8 cellular contexts compared by ENCODE assay signal in genomic region chr6:33633462-33634158, GRCh38. TPM values are rescaled to one million over a fixed set of nuclear protein-coding genes. Genes with fewer than 3 reads are reported as not detected.
DNase-seq lines count a peak whose midpoint lies in the region; ATAC-seq and TF ChIP-seq lines count a peak whose summit lies in the region.

No MANE protein-coding gene starts in this region.

- peak overlapping the region; percentile 64 for H3K9ac ChIP-seq in ES-I3 (ENCODE audit: low read depth, low read length)

- no peaks in the 10 kb centered on the region for H3K27me3 Mint-ChIP-seq in activated CD8-positive, alpha-beta memory T cell treated with anti-CD3 and anti-CD28 coated beads, Interleukin-2, amount 10 ng/mL, durations not matched to agents 7 days and 5 days
- no peaks in the 10 kb centered on the region for H3K27me3 Mint-ChIP-seq in stimulated activated naive B cell treated with anti-CD40 and anti-IgM and Interleukin-4, amounts not matched to agents 10 μg/mL and 1 μg/mL and 100 μg/mL, for 72 hours

- peaks cover 5% of the 10 kb centered on the region for H3K36me3 Mint-ChIP-seq in activated CD8-positive, alpha-beta memory T cell treated with anti-CD3 and anti-CD28 coated beads, Interleukin-2, amount 10 ng/mL, durations not matched to agents 7 days and 5 days
- H3K36me3 Mint-ChIP-seq in stimulated activated naive B cell treated with anti-CD40 and anti-IgM and Interleukin-4, amounts not matched to agents 10 μg/mL and 1 μg/mL and 100 μg/mL, for 72 hours = peaks cover 15 to 38% of the 10 kb centered on the region in 2 donors

- ATAC-seq in HG02588 (IDR thresholded peaks at IDR 0.05; ENCODE audit: unreplicated experiment) = peak; percentile 59
- ATAC-seq in activated CD8-positive, alpha-beta memory T cell treated with anti-CD3 and anti-CD28 coated beads, Interleukin-2, amount 10 ng/mL, durations not matched to agents 7 days and 5 days = peak; percentile 87
- ATAC-seq in mucosa of descending colon = peak; percentile 85
- peak; percentile 88 to 91 for ATAC-seq in stimulated activated naive B cell treated with anti-CD40 and anti-IgM and Interleukin-4, amounts not matched to agents 10 μg/mL and 1 μg/mL and 100 μg/mL, for 72 hours (replicated peaks)

- CTCF ChIA-PET in activated CD8-positive, alpha-beta memory T cell treated with anti-CD3 and anti-CD28 coated beads, Interleukin-2, amount 10 ng/mL, durations not matched to agents 7 days and 5 days (lab: Charles Lee) = interaction anchor here (1.3 to 3.1 kb wide), 6 partner anchors 12 to 67 kb away, joined by 3 to 16 read pairs (median 6); partner anchors contain the start of gene ITPR3

- H3K4me1 ChIP-seq in ES-I3 (ENCODE audit: insufficient read depth, low read length) = peaks cover 17% of the 10 kb centered on the region
- peaks cover 28% of the 10 kb centered on the region for H3K4me1 ChIP-seq in mucosa of descending colon (ENCODE audit: low read depth)

- H3K27ac Mint-ChIP-seq in activated CD8-positive, alpha-beta memory T cell treated with anti-CD3 and anti-CD28 coated beads, Interleukin-2, amount 10 ng/mL, durations not matched to agents 7 days and 5 days = peak overlapping the region; percentile 11
- H3K27ac Mint-ChIP-seq in stimulated activated naive B cell treated with anti-CD40 and anti-IgM and Interleukin-4, amounts not matched to agents 10 μg/mL and 1 μg/mL and 100 μg/mL, for 72 hours = peak overlapping the region; percentile 95

- H3K36me3 ChIP-seq in ES-I3 (ENCODE audit: insufficient read depth, low read length) = no peaks in the 10 kb centered on the region
- no peaks in the 10 kb centered on the region for H3K36me3 ChIP-seq in mucosa of descending colon (ENCODE audit: low read depth)

- H3K9me3 Mint-ChIP-seq in activated CD8-positive, alpha-beta memory T cell treated with anti-CD3 and anti-CD28 coated beads, Interleukin-2, amount 10 ng/mL, durations not matched to agents 7 days and 5 days (ENCODE audit: low read depth) = no peaks in the 10 kb centered on the region
- peaks cover 0 to 5% of the 10 kb centered on the region in 2 donors for H3K9me3 Mint-ChIP-seq in stimulated activated naive B cell treated with anti-CD40 and anti-IgM and Interleukin-4, amounts not matched to agents 10 μg/mL and 1 μg/mL and 100 μg/mL, for 72 hours

- peak; percentile 76 for DNase-seq in NCI-H2227 (lab: John Stamatoyannopoulos, UW; ENCODE audit: unreplicated experiment)
- DNase-seq in activated CD8-positive, alpha-beta memory T cell treated with anti-CD3 and anti-CD28 coated beads, Interleukin-2, amount 10 ng/mL, durations not matched to agents 7 days and 5 days = peak; percentile 61
- DNase-seq in epidermal melanocyte (ENCODE audit: insufficient read length, low spot score) = peak; percentile 68
- peak; percentile 75 to 90 (median 86) for DNase-seq in mucosa of descending colon
- peak; percentile 30 for DNase-seq in stimulated activated naive B cell treated with anti-CD40 and anti-IgM and Interleukin-4, amounts not matched to agents 10 μg/mL and 1 μg/mL and 100 μg/mL, for 72 hours
- no peak for DNase-seq in A172 (ENCODE audit: low spot score)

- H3K4me1 Mint-ChIP-seq in activated CD8-positive, alpha-beta memory T cell treated with anti-CD3 and anti-CD28 coated beads, Interleukin-2, amount 10 ng/mL, durations not matched to agents 7 days and 5 days = peaks cover 55% of the 10 kb centered on the region
- peaks cover 44 to 65% of the 10 kb centered on the region in 2 donors for H3K4me1 Mint-ChIP-seq in stimulated activated naive B cell treated with anti-CD40 and anti-IgM and Interleukin-4, amounts not matched to agents 10 μg/mL and 1 μg/mL and 100 μg/mL, for 72 hours

- peak overlapping the region; percentile 71 for H3K4me3 Mint-ChIP-seq in activated CD8-positive, alpha-beta memory T cell treated with anti-CD3 and anti-CD28 coated beads, Interleukin-2, amount 10 ng/mL, durations not matched to agents 7 days and 5 days
- H3K4me3 Mint-ChIP-seq in stimulated activated naive B cell treated with anti-CD40 and anti-IgM and Interleukin-4, amounts not matched to agents 10 μg/mL and 1 μg/mL and 100 μg/mL, for 72 hours = peak overlapping the region; percentile 90 to 92

- TF ChIP-seq CTCF in mucosa of descending colon (IDR thresholded peaks at IDR 0.05) = no peak

- intact Hi-C loops in mucosa of descending colon (cut with DNase I, micrococcal nuclease) = no loop called here

- H3K9me3 ChIP-seq in ES-I3 (ENCODE audit: control insufficient read depth, insufficient read depth, low read length) (no peaks in the 10 kb centered on the region), mucosa of descending colon (no peaks in the 10 kb centered on the region)

- H3K4me3 ChIP-seq in mucosa of descending colon = no peak overlapping the region

RNA-seq across cellular contexts. Expression of gene ITPR3, which starts 12.5 kb away (rescaled TPM):
- total RNA-seq in activated CD8-positive, alpha-beta memory T cell treated with anti-CD3 and anti-CD28 coated beads, Interleukin-2, amount 10 ng/mL, durations not matched to agents 7 days and 5 days = 10 to 100 TPM; 44.9 to 71.3 TPM
- 100 to 1,000 TPM in 2 of 3 donors, 10 to 100 TPM in 1; 60.2 to 111 (median 103) TPM for total RNA-seq in mucosa of descending colon
- 57.5 and 59.8 TPM in 2 replicates for total RNA-seq in A172 (2014; rRNA removed; shearing (Covaris generic))

RNA-seq across cellular contexts. Expression of gene BAK1, which starts 53.5 kb away (rescaled TPM):
- total RNA-seq in activated CD8-positive, alpha-beta memory T cell treated with anti-CD3 and anti-CD28 coated beads, Interleukin-2, amount 10 ng/mL, durations not matched to agents 7 days and 5 days = 10 to 100 TPM; 70.9 to 74.4 TPM
- 10 to 100 TPM; 57.1 to 97.9 (median 90.5) TPM for total RNA-seq in mucosa of descending colon
- 23.1 and 27.1 TPM in 2 replicates for total RNA-seq in A172 (2014; rRNA removed; shearing (Covaris generic))
